Comparison of ENCODE assay signal across 1 cellular context in genomic region chr3:112466041-112466440, GRCh38.
TF ChIP-seq lines count a peak whose summit lies in the region.

No MANE protein-coding gene starts in this region.

TF ChIP-seq in GM12878, 131 proteins besides CTCF, POLR2A, EP300 and RAD21:
- TF ChIP-seq CUX1 (IDR thresholded peaks at IDR 0.05; ENCODE audit: insufficient replicate concordance, low read depth, low read length) (no peak), SIX5 (IDR thresholded peaks at IDR 0.05; ENCODE audit: low read depth, low read length, severe bottlenecking) (no peak), NR2F1 (conservative IDR thresholded peaks at IDR 0.05) (no peak), PRDM15 (CRISPR knock-in tag; IDR thresholded peaks at IDR 0.05) (no peak), SREBF1 (IDR thresholded peaks at IDR 0.05; ENCODE audit: low read length) (no peak), BCLAF1 (IDR thresholded peaks at IDR 0.05) (no peak)
TF ChIP-seq in GM12878: peak in this region for 0.
